22 cellular contexts compared by ENCODE assay signal in the genomic region with DNA sequence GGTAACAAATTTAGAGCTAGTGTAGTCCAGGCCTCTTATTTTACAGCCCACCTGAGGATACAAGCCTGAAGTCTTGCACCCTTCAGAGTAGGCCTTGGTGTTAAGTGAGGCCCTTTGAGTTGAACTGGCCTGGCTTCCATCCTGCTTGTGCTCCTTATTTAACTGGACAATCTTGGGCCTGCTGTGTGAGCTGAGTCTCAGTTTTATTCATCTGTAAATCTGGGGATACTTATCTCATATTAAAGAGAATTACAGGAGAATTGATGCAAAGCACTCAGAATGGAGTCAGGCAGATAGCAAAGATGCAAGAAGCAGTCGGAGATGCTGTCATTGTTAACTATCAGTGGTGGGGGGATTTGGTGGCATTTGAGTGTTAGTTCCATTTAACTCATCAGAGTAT. TPM values are rescaled to one million over a fixed set of nuclear protein-coding genes. Genes with fewer than 3 reads are reported as not detected.
DNase-seq lines count a peak whose midpoint lies in the region; ATAC-seq, FAIRE-seq and TF ChIP-seq lines count a peak whose summit lies in the region.
"Had no signal": no experiment of that assay in that cellular context is flagged by ENCODE, and none has a peak within 500 bp of the region (broad histone marks: within the 10 kb centered on the region; RNA-seq: fewer than 3 reads in every experiment).

No MANE protein-coding gene starts in this region.

- ATAC-seq in activated T-cell treated with anti-CD3 and anti-CD28 coated beads, Interleukin-2, amount 50 U/mL, for 72 hours (replicated peaks in 1 of 2), result no peak
- ATAC-seq: Right ventricle myocardium inferior had no signal

- peaks cover 59% of the 10 kb centered on the region for H3K4me1 Mint-ChIP-seq in activated T-cell treated with anti-CD3 and anti-CD28 coated beads, Interleukin-2, amount 50 U/mL, for 72 hours (ENCODE audit: low read depth)

- no peak overlapping the region for H3K4me3 ChIP-seq in dorsolateral prefrontal cortex
- H3K4me3 ChIP-seq in sigmoid colon, result no peak overlapping the region
- H3K4me3 ChIP-seq in kidney (ENCODE audit: low read length in 2 of 2), result no peak overlapping the region
- H3K4me3 ChIP-seq: K562 had no signal

- WGBS in sigmoid colon, 2 donors, result 91 to 97% methylated on average over 1 of the region's 1 CpG

- no peak overlapping the region for H3K4me3 Mint-ChIP-seq in activated T-cell treated with anti-CD3 and anti-CD28 coated beads, Interleukin-2, amount 50 U/mL, for 72 hours
- H3K4me3 Mint-ChIP-seq: HFFc6 had no signal

- H3K27ac ChIP-seq in dorsolateral prefrontal cortex (peak overlapping the region in 50 of 59 donors; percentile 6 to 95 (median 80)), sigmoid colon (peak overlapping the region in 3 of 4 donors; percentile 34 to 59 (median 51)), kidney (ENCODE audit: low read depth in 2 of 2, low read length in 2 of 2) (no peak overlapping the region)
- H3K27ac ChIP-seq: 22Rv1, C4-2B had no signal

- DNase-seq in activated T-cell treated with anti-CD3 and anti-CD28 coated beads, Interleukin-2, amount 50 U/mL, for 72 hours, result no peak
- no peak for DNase-seq in activated T-cell treated with anti-CD3 and anti-CD28 coated beads, Interleukin-2, amount 50 U/mL, for 1 hour
- peak; percentile 94 for DNase-seq in SK-N-DZ (ENCODE audit: low spot score)
- DNase-seq in dorsolateral prefrontal cortex, result no peak
- DNase-seq in sigmoid colon, result no peak
- no peak for DNase-seq in NCI-H2227 (lab: John Stamatoyannopoulos, UW; ENCODE audit: unreplicated experiment)
- DNase-seq in cerebellar nuclear complex (lab: John Stamatoyannopoulos, UW), result no peak
- no peak for DNase-seq in kidney
- DNase-seq: AML-193, COR-L47, DMS 273 treated with DMSO at 0.1 percent for 48 hours, DND-41, H7, HFFc6, NCI-H1105 treated with DMSO at 0.1 percent for 48 hours, NCI-H1694, NCI-H2081 treated with DMSO at 0.1 percent for 48 hours had no signal

- H3K36me3 ChIP-seq in sigmoid colon, result no peaks in the 10 kb centered on the region
- no peaks in the 10 kb centered on the region for H3K36me3 ChIP-seq in kidney (ENCODE audit: control insufficient read depth in 1 of 2, insufficient read depth in 2 of 2, low read length in 2 of 2)

- TF ChIP-seq CTCF in dorsolateral prefrontal cortex (IDR thresholded peaks at IDR 0.05 in 54 of 56, conservative IDR thresholded peaks at IDR 0.05 in 2 of 56; ENCODE audit: low read depth in 1 of 56, partially characterized antibody in 56 of 56), result no peak
- no peak for TF ChIP-seq CTCF in sigmoid colon (IDR thresholded peaks at IDR 0.05)
- no peak for TF ChIP-seq CTCF in kidney (IDR thresholded peaks at IDR 0.05; ENCODE audit: borderline replicate concordance, extremely low read depth, insufficient read depth)

- no peaks in the 10 kb centered on the region for H3K9me3 Mint-ChIP-seq in activated T-cell treated with anti-CD3 and anti-CD28 coated beads, Interleukin-2, amount 50 U/mL, for 72 hours
- H3K9me3 Mint-ChIP-seq: HFFc6 had no signal

- TF ChIP-seq EP300 in sigmoid colon (IDR thresholded peaks at IDR 0.05), result no peak

- no peaks in the 10 kb centered on the region for H3K9me3 ChIP-seq in sigmoid colon
- H3K9me3 ChIP-seq in kidney (ENCODE audit: control insufficient read depth in 1 of 2, low read length in 2 of 2), result no peaks in the 10 kb centered on the region

- no peaks in the 10 kb centered on the region for H3K27me3 ChIP-seq in dorsolateral prefrontal cortex
- no peaks in the 10 kb centered on the region for H3K27me3 ChIP-seq in sigmoid colon

- peaks cover 0 to 55% (median 51%) of the 10 kb centered on the region in 4 donors for H3K4me1 ChIP-seq in sigmoid colon
- no peaks in the 10 kb centered on the region for H3K4me1 ChIP-seq in kidney (ENCODE audit: control insufficient read depth in 1 of 2, insufficient read depth in 1 of 2, low read depth in 1 of 2, low read length in 2 of 2)

- no peak overlapping the region for H3K9ac ChIP-seq in kidney (ENCODE audit: low read length in 2 of 2)

- H3K36me3 Mint-ChIP-seq in activated T-cell treated with anti-CD3 and anti-CD28 coated beads, Interleukin-2, amount 50 U/mL, for 72 hours (ENCODE audit: insufficient read depth in 2 of 2), result peaks cover 0 to 2% of the 10 kb centered on the region in 2 donors

- FAIRE-seq in kidney (lab: Jason Lieb, UNC), result no peak
- FAIRE-seq: K562, RCC 7860 had no signal

- intact Hi-C loops in dorsolateral prefrontal cortex (cut with DNase I) (loop anchor here in 1 of 2 donors (2.0 kb wide), 1 partner anchor 36 kb away; a partner anchor contains a TSS), sigmoid colon (cut with DNase I) (no loop called here), kidney (cut with DNase I) (no loop called here)

- TF ChIP-seq POLR2A in sigmoid colon (IDR thresholded peaks at IDR 0.05), result no peak

- H3K27me3 Mint-ChIP-seq in activated T-cell treated with anti-CD3 and anti-CD28 coated beads, Interleukin-2, amount 50 U/mL, for 72 hours (ENCODE audit: low read depth), result no peaks in the 10 kb centered on the region

- peak overlapping the region; percentile 81 for H3K27ac Mint-ChIP-seq in activated T-cell treated with anti-CD3 and anti-CD28 coated beads, Interleukin-2, amount 50 U/mL, for 72 hours
- H3K27ac Mint-ChIP-seq: HFFc6 had no signal

RNA-seq across cellular contexts. Expression of a gene that starts 36.8 kb away (rescaled TPM):
- total RNA-seq in activated T-cell treated with anti-CD3 and anti-CD28 coated beads, Interleukin-2, amount 50 U/mL, for 72 hours, result 10 to 100 TPM; 51.9 to 57.8 TPM
- 14.8 and 16.0 TPM in 2 replicates for polyA plus RNA-seq in SK-N-DZ (2014; cell fraction: cytosol; rRNA removed)
- polyA plus RNA-seq in SK-N-DZ (2014; cell fraction: nucleus; rRNA removed), result 6.9 and 9.1 TPM in 2 replicates
- total RNA-seq in dorsolateral prefrontal cortex (100 to 1,000 TPM in 107 of 120 experiments, 10 to 100 TPM in 13; 57.2 to 174 (median 137) TPM), sigmoid colon (10 to 100 TPM; 46.7 to 87.5 (median 60.1) TPM), kidney (33.9 TPM)
- polyA plus RNA-seq in sigmoid colon (10 to 100 TPM in 1 of 3 donors, 1 to 10 TPM in 2; 8.4 to 23.0 (median 8.8) TPM), kidney (ENCODE audit: insufficient read depth, low read depth, low replicate concordance) (12.3 TPM)

Comparison
In these comparisons a context has a peak if more than half of its experiments do, and no peak if none do; other contexts are left out.
1. H3K27ac ChIP-seq: peak in dorsolateral prefrontal cortex (50 of 59) and sigmoid colon (3 of 4); none in kidney (0 of 2).